12 cellular contexts compared by ENCODE assay signal in the genomic region with DNA sequence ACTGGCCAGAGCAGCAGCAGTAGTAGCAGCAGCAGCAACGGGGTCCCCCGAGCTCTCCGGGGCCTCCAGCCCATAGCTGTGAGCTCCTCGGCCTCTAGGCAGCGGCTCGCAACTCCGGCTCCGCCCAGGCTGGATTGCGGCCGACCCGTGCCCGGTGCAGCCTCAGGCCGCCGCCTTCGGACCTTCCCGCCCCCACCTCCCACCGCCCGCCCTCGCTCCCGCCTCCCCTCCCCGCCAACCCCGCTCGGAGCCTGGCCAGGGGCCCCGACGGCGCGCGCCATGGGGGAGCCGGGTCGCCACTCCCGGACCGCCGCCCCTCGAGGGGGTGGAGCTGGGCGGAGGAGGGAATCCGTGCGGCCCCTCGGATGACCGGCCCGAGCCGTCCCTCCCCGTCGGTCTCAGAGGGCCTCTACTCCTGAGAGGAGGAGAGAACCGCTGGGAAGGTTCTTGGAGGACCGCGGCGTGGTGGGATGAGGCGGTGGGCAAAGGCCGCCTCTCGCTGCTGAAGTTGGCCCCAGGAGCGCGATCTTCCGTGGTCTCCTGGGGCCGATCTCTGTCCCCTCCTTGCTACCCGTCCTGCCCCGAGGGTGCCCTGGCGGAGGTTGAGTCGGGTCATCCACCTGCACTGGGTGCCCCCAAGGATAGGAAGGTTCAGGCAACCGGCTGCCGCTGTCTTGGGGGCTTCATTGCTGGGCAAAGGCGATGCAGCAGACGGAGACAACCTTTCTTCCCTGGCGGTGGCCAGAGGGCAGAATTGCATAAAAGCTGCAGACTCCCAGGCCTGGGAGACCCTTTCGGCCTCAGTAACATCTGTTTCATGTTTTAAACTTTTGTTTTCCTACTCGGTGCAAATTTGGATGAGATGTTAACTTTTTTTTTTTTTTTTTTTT. TPM values are rescaled to one million over a fixed set of nuclear protein-coding genes. Genes with fewer than 3 reads are reported as not detected.
A peak's percentile ranks its signal among the peaks of the same experiment; 100 is the strongest.
DNase-seq lines count a peak whose midpoint lies in the region; ATAC-seq and TF ChIP-seq lines count a peak whose summit lies in the region.
"Had no signal": no experiment of that assay in that cellular context is flagged by ENCODE, and none has a peak within 500 bp of the region (broad histone marks: within the 10 kb centered on the region; RNA-seq: fewer than 3 reads in every experiment).

ADAM33 (minus strand) TSS at position 80 of the 890 bp plus-strand sequence; CDS start at position 74, 6 bp downstream.

- CTCF ChIA-PET in AG04449 (lab: Yijun Ruan, JAX) = interaction anchor here (0.6 to 43.4 kb wide), 4 partner anchors 26 to 137 kb away, joined by 3 to 1151 read pairs (median 57); partner anchors contain the start of genes ADISSP, CENPB, SIGLEC1 and SPEF1

- H2AFZ ChIP-seq in neuronal stem cell (ENCODE audit: low read length) = peak within 1 kb of the TSS; percentile 88

- no peak within 1 kb of the TSS for H4K91ac ChIP-seq in neuronal stem cell (ENCODE audit: low read depth, low read length, poor library complexity)

- H4K8ac ChIP-seq in neuronal stem cell (ENCODE audit: low read depth, low read length) = peak within 1 kb of the TSS; percentile 94

- peak within 1 kb of the TSS; percentile 73 for H3K9ac ChIP-seq in neuronal stem cell (ENCODE audit: low read depth, low read length, poor library complexity)

- peak within 1 kb of the TSS; percentile 7 for H2BK120ac ChIP-seq in neuronal stem cell (ENCODE audit: low read depth, low read length)

- H3K4me3 ChIP-seq in AG04449 (ENCODE audit: low read depth, low read length) (peak within 1 kb of the TSS; percentile 70), RWPE2 (ENCODE audit: severe bottlenecking) (no peak within 1 kb of the TSS), neuronal stem cell (ENCODE audit: low read length in 2 of 2) (peak within 1 kb of the TSS in 1 of 2 donors; percentile 71)

- no peaks in the 10 kb centered on the region for H3K36me3 ChIP-seq in RWPE2 (ENCODE audit: low read depth)
- no peaks in the 10 kb centered on the region for H3K36me3 ChIP-seq in neuronal stem cell (replicated peaks in 1 of 2; ENCODE audit: control insufficient read depth in 2 of 2, insufficient read depth in 2 of 2, low read length in 2 of 2)
- H3K36me3 ChIP-seq: neutrophil had no signal

- peak within 1 kb of the TSS; percentile 80 for H2AK5ac ChIP-seq in neuronal stem cell (ENCODE audit: low read depth, low read length)

- H3K27ac Mint-ChIP-seq in glutamatergic neuron (ENCODE audit: unreplicated experiment) = no peak within 1 kb of the TSS
- H3K27ac Mint-ChIP-seq: activated naive CD4-positive, alpha-beta T cell treated with anti-CD3 and anti-CD28 coated beads, Interleukin-2, amount 50 U/mL, for 24 hours; T-helper 1 cell treated with Interleukin-12 subunit alpha and Interleukin-12 subunit beta and Interleukin-4 antibody, amounts not matched to agents 30 μg/mL and 1 μg/mL, for 36 hours had no signal

- H3K27me3 ChIP-seq in RWPE2 (ENCODE audit: insufficient read depth, poor library complexity, severe bottlenecking) = peaks cover 15% of the 10 kb centered on the region
- peaks cover 0 to 91% (median 11%) of the 10 kb centered on the region in 3 experiments for H3K27me3 ChIP-seq in neuronal stem cell (ENCODE audit: control insufficient read depth in 3 of 3, insufficient read depth in 3 of 3, low read depth in 1 of 3, low read length in 3 of 3)

- no peaks in the 10 kb centered on the region for H3K9me3 ChIP-seq in RWPE2 (ENCODE audit: severe bottlenecking)
- no peaks in the 10 kb centered on the region for H3K9me3 ChIP-seq in neuronal stem cell (replicated peaks in 1 of 2; ENCODE audit: control insufficient read depth in 2 of 2, insufficient read depth in 1 of 2, low read depth in 1 of 2, low read length in 2 of 2)
- H3K9me3 ChIP-seq: neutrophil had no signal

- POLR2A ChIA-PET in AG04449 (lab: Yijun Ruan, JAX) = interaction anchor here (1.4 kb wide), 1 partner anchor 104 kb away, joined by 3 read pairs; the partner anchor contains the start of gene CENPB

- H3K4me1 ChIP-seq in RWPE2 (ENCODE audit: insufficient read depth, poor library complexity, severe bottlenecking) = no peaks in the 10 kb centered on the region
- peaks cover 5 to 15% of the 10 kb centered on the region in 2 donors for H3K4me1 ChIP-seq in neuronal stem cell (ENCODE audit: control insufficient read depth in 2 of 2, insufficient read depth in 1 of 2, low read depth in 1 of 2, low read length in 2 of 2)

- peak within 1 kb of the TSS; percentile 77 for H3K23ac ChIP-seq in neuronal stem cell (ENCODE audit: low read depth, low read length, poor library complexity)

- H3K9me3 Mint-ChIP-seq in glutamatergic neuron (ENCODE audit: unreplicated experiment) = peaks cover 8% of the 10 kb centered on the region
- H3K9me3 Mint-ChIP-seq: activated naive CD4-positive, alpha-beta T cell treated with anti-CD3 and anti-CD28 coated beads, Interleukin-2, amount 50 U/mL, for 24 hours; T-helper 1 cell treated with Interleukin-12 subunit alpha and Interleukin-12 subunit beta and Interleukin-4 antibody, amounts not matched to agents 30 μg/mL and 1 μg/mL, for 36 hours had no signal

- peaks cover 21% of the 10 kb centered on the region for H3K27me3 Mint-ChIP-seq in glutamatergic neuron (ENCODE audit: unreplicated experiment)

- peak within 1 kb of the TSS; percentile 61 for H3K4me3 Mint-ChIP-seq in glutamatergic neuron (ENCODE audit: unreplicated experiment)
- H3K4me3 Mint-ChIP-seq: activated naive CD4-positive, alpha-beta T cell treated with anti-CD3 and anti-CD28 coated beads, Interleukin-2, amount 50 U/mL, for 24 hours; T-helper 1 cell treated with Interleukin-12 subunit alpha and Interleukin-12 subunit beta and Interleukin-4 antibody, amounts not matched to agents 30 μg/mL and 1 μg/mL, for 36 hours had no signal

- WGBS in neuronal stem cell (ENCODE audit: extremely low coverage in 2 of 2, insufficient read length in 2 of 2, insufficient replicate concordance in 1 of 2), 2 donors = no CpG with 5 or more reads among the region's 65 CpGs

- peak within 1 kb of the TSS; percentile 99 for H3K18ac ChIP-seq in neuronal stem cell (ENCODE audit: low read length)

- H2BK15ac ChIP-seq in neuronal stem cell (ENCODE audit: low read length) = peak within 1 kb of the TSS; percentile 86

- H3K36me3 Mint-ChIP-seq in glutamatergic neuron (ENCODE audit: unreplicated experiment) = no peaks in the 10 kb centered on the region
- H3K36me3 Mint-ChIP-seq: activated naive CD4-positive, alpha-beta T cell treated with anti-CD3 and anti-CD28 coated beads, Interleukin-2, amount 50 U/mL, for 24 hours had no signal

- H3K79me1 ChIP-seq in neuronal stem cell (ENCODE audit: low read depth, low read length) = peaks cover 3% of the 10 kb centered on the region

- peaks cover 4% of the 10 kb centered on the region for H3K4me1 Mint-ChIP-seq in glutamatergic neuron (ENCODE audit: low read depth, unreplicated experiment)
- H3K4me1 Mint-ChIP-seq: activated naive CD4-positive, alpha-beta T cell treated with anti-CD3 and anti-CD28 coated beads, Interleukin-2, amount 50 U/mL, for 24 hours had no signal

- H3K14ac ChIP-seq in neuronal stem cell (ENCODE audit: low read length) = peak within 1 kb of the TSS; percentile 98

- H3K4me2 ChIP-seq in neuronal stem cell (ENCODE audit: insufficient read depth, low read length, poor library complexity, severe bottlenecking) = peak within 1 kb of the TSS; percentile 98

- ATAC-seq in RWPE2 (ENCODE audit: low read depth) (peak; percentile 41), HG02852 (IDR thresholded peaks at IDR 0.05; ENCODE audit: unreplicated experiment) (no peak)

- no peak within 1 kb of the TSS for H3K4ac ChIP-seq in neuronal stem cell (ENCODE audit: low read length)

- TF ChIP-seq CTCF in AG04449 (IDR thresholded peaks at IDR 0.05; ENCODE audit: insufficient read depth, low read length, missing control alignments) (no peak), RWPE2 (IDR thresholded peaks at IDR 0.05; ENCODE audit: poor library complexity, severe bottlenecking) (no peak), glutamatergic neuron (IDR thresholded peaks at IDR 0.05; ENCODE audit: partially characterized antibody, unreplicated experiment) (no peak)

- DNase-seq in AG04449 (ENCODE audit: low read depth, low spot score) (no peak), RWPE2 (ENCODE audit: low spot score) (no peak), glutamatergic neuron (peak; percentile 62), neuronal stem cell (ENCODE audit: low spot score) (no peak), DMS153 (lab: John Stamatoyannopoulos, UW) (no peak)
- DNase-seq in activated T-cell treated with anti-CD3 and anti-CD28 coated beads, Interleukin-2, amount 50 U/mL, for 1 hour = no peak
- DNase-seq in effector CD4-positive, alpha-beta T cell = no peak
- DNase-seq: KBM-7 had no signal

- no peak within 1 kb of the TSS for H2BK5ac ChIP-seq in neuronal stem cell (ENCODE audit: low read length)

- peak within 1 kb of the TSS; percentile 53 for H2BK12ac ChIP-seq in neuronal stem cell (ENCODE audit: low read length)

- H3K27ac ChIP-seq in RWPE2 (ENCODE audit: poor library complexity, severe bottlenecking) (no peak within 1 kb of the TSS), neuronal stem cell (replicated peaks; ENCODE audit: low read length) (no peak within 1 kb of the TSS)
- H3K27ac ChIP-seq: neutrophil had no signal

RNA-seq across cellular contexts. Expression of gene ADAM33, which starts in this region (rescaled TPM):
- 0.27 TPM for total RNA-seq in glutamatergic neuron (ENCODE audit: unreplicated experiment)
- 5.2 TPM for polyA plus RNA-seq in neuronal stem cell (2013, experiment 1 of 2)
- polyA plus RNA-seq in neuronal stem cell (2013, experiment 2 of 2) = 5.3 TPM

Comparison
In these comparisons a context has a peak if more than half of its experiments do, and no peak if none do; other contexts are left out.
1. Peak in DNase-seq in glutamatergic neuron; RNA of the gene not detected or under 1 TPM.